8 cellular contexts compared by ENCODE assay signal in genomic region chr2:146696787-146697186, GRCh38.
DNase-seq lines count a peak whose midpoint lies in the region; ATAC-seq, FAIRE-seq and TF ChIP-seq lines count a peak whose summit lies in the region.
"Not testable (repeated sequence)": the region's sequence is repeated elsewhere in the genome, so short reads cannot be mapped to it uniquely, and the experiment has no call there.

No MANE protein-coding gene starts in this region.

- not testable (repeated sequence) for H2BK120ac ChIP-seq in H1 (replicated peaks; ENCODE audit: low read depth, low read length); trophoblast cell (ENCODE audit: insufficient read depth, low read length, poor library complexity)

- not testable (repeated sequence) for H3K4me2 ChIP-seq in astrocyte (ENCODE audit: low read length); K562 (ENCODE audit: insufficient read depth, low read length); mammary epithelial cell (ENCODE audit: insufficient read depth, low read depth, low read length); H1 (ENCODE audit: insufficient read depth in 1 of 2, low read depth in 2 of 2, low read length in 2 of 2); HepG2 (ENCODE audit: low read depth, low read length); trophoblast cell (ENCODE audit: low read length)

- H4K20me1 ChIP-seq in astrocyte (ENCODE audit: insufficient read depth, low read length); K562 (replicated peaks; ENCODE audit: control insufficient read depth, insufficient read depth, low read length); mammary epithelial cell (ENCODE audit: insufficient read depth, low read length); H1 (replicated peaks in 1 of 2; ENCODE audit: control insufficient read depth in 1 of 2, insufficient read depth in 2 of 2, low read length in 2 of 2); HepG2 (ENCODE audit: insufficient read depth, low read length): not testable (repeated sequence)

- not testable (repeated sequence) for H3K27me3 Mint-ChIP-seq in astrocyte (ENCODE audit: low read depth, unreplicated experiment); endodermal cell (ENCODE audit: insufficient read depth); progenitor cell of endocrine pancreas

- H3K9ac ChIP-seq in astrocyte (ENCODE audit: low read length); K562 (ENCODE audit: insufficient read depth in 1 of 2, low read depth in 2 of 2, low read length in 2 of 2); mammary epithelial cell (ENCODE audit: insufficient read depth, low read length); H1 (replicated peaks in 1 of 4; ENCODE audit: extremely low read depth in 1 of 4, low read depth in 3 of 4, low read length in 3 of 4); endodermal cell (ENCODE audit: extremely low read depth, low read length, poor library complexity, severe bottlenecking); HepG2 (ENCODE audit: insufficient read depth, low read depth, low read length); trophoblast cell (ENCODE audit: low read length): not testable (repeated sequence)

- TF ChIP-seq EP300 in K562 (IDR thresholded peaks at IDR 0.05; ENCODE audit: low read length); H1 (IDR thresholded peaks at IDR 0.05; ENCODE audit: borderline replicate concordance in 1 of 2, low read depth in 2 of 2, low read length in 2 of 2); HepG2 (IDR thresholded peaks at IDR 0.05; ENCODE audit: low read depth in 2 of 2, low read length in 2 of 2); HepG2 (CRISPR knock-in tag; IDR thresholded peaks at IDR 0.05; ENCODE audit: borderline replicate concordance): not testable (repeated sequence)

- dilution Hi-C loops in mammary epithelial cell (cut with HindIII; ENCODE audit: low sequenced_read_pairs) = not testable (repeated sequence)

- not testable (repeated sequence) for H3K36me3 Mint-ChIP-seq in astrocyte (ENCODE audit: low read depth, unreplicated experiment); endodermal cell (ENCODE audit: low read depth); progenitor cell of endocrine pancreas (ENCODE audit: insufficient read depth)

- in situ Hi-C loops in K562 (cut with MboI); mammary epithelial cell (cut with MboI; ENCODE audit: low sequenced_read_pairs in 2 of 2); HepG2 (cut with HindIII; ENCODE audit: extremely low pct_ligation_motif_present, low pct_unique_long_range_greater_than_20kb): not testable (repeated sequence)

- ATAC-seq in K562, HepG2: not testable (repeated sequence)

- not testable (repeated sequence) for BruUV-seq in K562 (replicated peaks; lab: Mats Ljungman, UMichigan); mammary epithelial cell (replicated peaks; lab: Mats Ljungman, UMichigan); HepG2 (replicated peaks; lab: Mats Ljungman, UMichigan)

- CTCF ChIA-PET in K562 (lab: Yijun Ruan, JAX; ENCODE audit: low intra/inter-chr PET ratio); mammary epithelial cell (lab: Charles Lee; ENCODE audit: low non-redundant PET); HepG2 (lab: Yijun Ruan, JAX; ENCODE audit: low intra/inter-chr PET ratio, low total read pairs): not testable (repeated sequence)
- CTCF ChIA-PET in H1 (lab: Charles Lee; ENCODE audit: partially characterized antibody) = interaction anchor here (0.8 kb wide), 1 partner anchor 22 kb away, joined by 3 read pairs; no protein-coding TSS in a partner anchor

- H2BK20ac ChIP-seq in H1 (ENCODE audit: low read length) = not testable (repeated sequence)

- not testable (repeated sequence) for H3K27ac ChIP-seq in astrocyte (ENCODE audit: low read depth, low read length); K562 (ENCODE audit: extremely low read depth, low read depth, low read length); mammary epithelial cell (ENCODE audit: insufficient read depth, low read depth, low read length); H1 (ENCODE audit: low read depth, low read length); endodermal cell (ENCODE audit: low read depth, low read length); HepG2 (ENCODE audit: extremely low read length, insufficient read depth, low read length); trophoblast cell (ENCODE audit: low read depth, low read length)

- H3K14ac ChIP-seq in H1 (ENCODE audit: insufficient read length); trophoblast cell (ENCODE audit: low read length): not testable (repeated sequence)

- not testable (repeated sequence) for H3K9me3 ChIP-seq in astrocyte (ENCODE audit: insufficient read depth, low read depth, low read length); K562 (replicated peaks; ENCODE audit: control insufficient read depth, insufficient read depth, low read depth, low read length); mammary epithelial cell (replicated peaks; ENCODE audit: insufficient read depth, low read length); trophoblast cell (ENCODE audit: insufficient read depth, low read depth, low read length)
- H3K9me3 ChIP-seq in H1 (ENCODE audit: insufficient read depth in 2 of 2, low read depth in 1 of 2, low read length in 1 of 2) = peaks cover 11% of the 10 kb centered on the region in 2 experiments
- H3K9me3 ChIP-seq in endodermal cell (ENCODE audit: control insufficient read depth, low read length) = peaks cover 13% of the 10 kb centered on the region
- H3K9me3 ChIP-seq in HepG2 (ENCODE audit: low read length) = peaks cover 47% of the 10 kb centered on the region

- not testable (repeated sequence) for H3K4me1 ChIP-seq in astrocyte (ENCODE audit: insufficient read depth, low read length); K562 (replicated peaks in 1 of 2; ENCODE audit: control insufficient read depth in 2 of 2, insufficient read depth in 2 of 2, low read length in 2 of 2); mammary epithelial cell (ENCODE audit: insufficient read depth, low read length); H1 (replicated peaks in 1 of 4; ENCODE audit: control insufficient read depth in 3 of 4, insufficient read depth in 4 of 4, low read length in 3 of 4); endodermal cell (ENCODE audit: control insufficient read depth, insufficient read depth, low read length); HepG2 (ENCODE audit: insufficient read depth, low read length); trophoblast cell (ENCODE audit: control insufficient read depth in 1 of 2, insufficient read depth in 2 of 2, low read length in 2 of 2)

- H4K5ac ChIP-seq in H1 (ENCODE audit: insufficient read length, low read depth, low read length) = not testable (repeated sequence)

- FAIRE-seq in astrocyte (lab: Jason Lieb, UNC); K562 (lab: Jason Lieb, UNC); H1 (lab: Jason Lieb, UNC); HepG2 (lab: Jason Lieb, UNC): not testable (repeated sequence)

- TF ChIP-seq CTCF in astrocyte (IDR thresholded peaks at IDR 0.05; ENCODE audit: insufficient read depth, low read depth, low read length); K562 (IDR thresholded peaks at IDR 0.05 in 2 of 3, conservative IDR thresholded peaks at IDR 0.05 in 1 of 3; ENCODE audit: insufficient read depth in 2 of 3, low read depth in 1 of 3, low read length in 3 of 3); mammary epithelial cell (conservative IDR thresholded peaks at IDR 0.05 in 1 of 2, IDR thresholded peaks at IDR 0.05 in 1 of 2; ENCODE audit: extremely low read depth in 1 of 2, insufficient read depth in 1 of 2, low read depth in 1 of 2, low read length in 2 of 2); H1 (IDR thresholded peaks at IDR 0.05; ENCODE audit: control extremely low read depth in 1 of 3, insufficient read depth in 1 of 3, low read depth in 1 of 3, low read length in 3 of 3); endodermal cell (conservative IDR thresholded peaks at IDR 0.05); HepG2 (CRISPR knock-in tag; IDR thresholded peaks at IDR 0.05); progenitor cell of endocrine pancreas (IDR thresholded peaks at IDR 0.05; ENCODE audit: unreplicated experiment): not testable (repeated sequence)

- POLR2A ChIA-PET in K562 (lab: Yijun Ruan, JAX); H1 (lab: Charles Lee; ENCODE audit: partially characterized antibody); HepG2 (lab: Yijun Ruan, JAX): not testable (repeated sequence)

- not testable (repeated sequence) for H3K4me1 Mint-ChIP-seq in astrocyte (ENCODE audit: low read depth, unreplicated experiment); endodermal cell; progenitor cell of endocrine pancreas (ENCODE audit: low read depth)

- not testable (repeated sequence) for H3K18ac ChIP-seq in H1 (ENCODE audit: extremely low read depth, low read length); trophoblast cell (ENCODE audit: low read length)

- 3% methylated on average over 2 of the region's 3 CpGs for WGBS in K562 (ENCODE audit: insufficient coverage, low coverage, missing lambda C conversion rate)
- WGBS in mammary epithelial cell (ENCODE audit: low coverage, missing lambda C conversion rate) = 89% methylated on average over 2 of the region's 3 CpGs
- 85% methylated on average over 2 of the region's 3 CpGs; no CpG with 5 or more reads in 1 of the 2 experiments for WGBS in H1 (ENCODE audit: extremely low coverage in 1 of 2, insufficient coverage in 1 of 2, insufficient read length in 1 of 2, insufficient replicate concordance in 2 of 2, low coverage in 1 of 2, low lambda C conversion rate in 2 of 2, missing lambda C conversion rate in 1 of 2), 2 experiments
- 70 to 75% methylated on average over 2 of the region's 3 CpGs for WGBS in endodermal cell (ENCODE audit: insufficient coverage in 1 of 2, insufficient read length in 1 of 2), 2 experiments
- 29% methylated on average over 3 of the region's 3 CpGs for WGBS in HepG2 (ENCODE audit: low lambda C conversion rate)
- no CpG with 5 or more reads among the region's 3 CpGs for WGBS in trophoblast cell (ENCODE audit: extremely low coverage, insufficient coverage, insufficient read length)

- not testable (repeated sequence) for H4K12ac ChIP-seq in trophoblast cell (ENCODE audit: low read depth, low read length)

- not testable (repeated sequence) for TF ChIP-seq RAD21 in K562 (CRISPR knock-in tag; conservative IDR thresholded peaks at IDR 0.05 in 1 of 2, IDR thresholded peaks at IDR 0.05 in 1 of 2); H1 (IDR thresholded peaks at IDR 0.05 in 1 of 2, conservative IDR thresholded peaks at IDR 0.05 in 1 of 2; ENCODE audit: low read depth in 2 of 2, low read length in 2 of 2); HepG2 (CRISPR knock-in tag; IDR thresholded peaks at IDR 0.05)

- H3K4me3 ChIP-seq in astrocyte (ENCODE audit: insufficient read depth, low read depth, low read length); K562; mammary epithelial cell (replicated peaks in 1 of 3; ENCODE audit: insufficient read depth in 1 of 3, low read depth in 2 of 3, low read length in 3 of 3); H1 (ENCODE audit: extremely low read depth in 1 of 4, insufficient read depth in 2 of 4, low read depth in 3 of 4, low read length in 4 of 4); HepG2 (replicated peaks in 1 of 3; ENCODE audit: insufficient read depth in 1 of 3, low read depth in 2 of 3, low read length in 3 of 3); trophoblast cell (ENCODE audit: low read depth, low read length): not testable (repeated sequence)
- peak overlapping the region; percentile 28 for H3K4me3 ChIP-seq in endodermal cell (ENCODE audit: low read length)

- not testable (repeated sequence) for H3K23ac ChIP-seq in H1 (ENCODE audit: insufficient read length); trophoblast cell (ENCODE audit: low read length)

- not testable (repeated sequence) for H3K4ac ChIP-seq in H1 (replicated peaks; ENCODE audit: insufficient read length, low read depth, low read length); trophoblast cell (ENCODE audit: low read depth, low read length)

- TF ChIP-seq POLR2A in K562 (conservative IDR thresholded peaks at IDR 0.05); H1 (IDR thresholded peaks at IDR 0.05; ENCODE audit: control extremely low read depth in 1 of 2, low read depth in 2 of 2, low read length in 2 of 2); HepG2 (IDR thresholded peaks at IDR 0.05; ENCODE audit: insufficient read depth in 1 of 2, low read depth in 2 of 2, low read length in 2 of 2): not testable (repeated sequence)

- H2AFZ ChIP-seq in astrocyte (ENCODE audit: low read depth, low read length) (peak overlapping the region; percentile 10), mammary epithelial cell (ENCODE audit: low read depth, low read length) (peak overlapping the region; percentile 76)
- H2AFZ ChIP-seq in K562 (ENCODE audit: low read depth, low read length); H1 (ENCODE audit: low read length); HepG2 (ENCODE audit: low read length); trophoblast cell (ENCODE audit: insufficient read depth, low read length, poor library complexity): not testable (repeated sequence)

- H2AK5ac ChIP-seq in H1 (ENCODE audit: low read depth, low read length); trophoblast cell (ENCODE audit: low read length): not testable (repeated sequence)

- not testable (repeated sequence) for H3K79me2 ChIP-seq in astrocyte (ENCODE audit: insufficient read depth, low read length); K562 (ENCODE audit: control insufficient read depth, insufficient read depth, low read length); mammary epithelial cell (ENCODE audit: insufficient read depth, low read length); H1 (ENCODE audit: control insufficient read depth in 1 of 2, insufficient read depth in 2 of 2, low read length in 2 of 2); HepG2 (ENCODE audit: insufficient read depth, low read length); trophoblast cell (ENCODE audit: control insufficient read depth, insufficient read depth, low read length, poor library complexity)

- H2BK12ac ChIP-seq in H1 (ENCODE audit: low read depth, low read length); trophoblast cell (ENCODE audit: low read length): not testable (repeated sequence)

- intact Hi-C loops in K562 (cut with micrococcal nuclease); mammary epithelial cell (cut with micrococcal nuclease); HepG2 (cut with micrococcal nuclease; ENCODE audit: unreplicated experiment): not testable (repeated sequence)

- not testable (repeated sequence) for H3K27ac Mint-ChIP-seq in astrocyte (ENCODE audit: unreplicated experiment); endodermal cell
- H3K27ac Mint-ChIP-seq in progenitor cell of endocrine pancreas = peak overlapping the region; percentile 86

- H2BK5ac ChIP-seq in H1 (ENCODE audit: low read depth, low read length) = peak overlapping the region; percentile 61; the same call in 1 of the 2 replicates
- not testable (repeated sequence) for H2BK5ac ChIP-seq in trophoblast cell (ENCODE audit: low read depth, low read length, poor library complexity)

- H3K36me3 ChIP-seq in astrocyte (ENCODE audit: insufficient read depth, low read length); K562 (ENCODE audit: control insufficient read depth, insufficient read depth, low read length); mammary epithelial cell (ENCODE audit: insufficient read depth, low read length); H1 (ENCODE audit: control insufficient read depth in 2 of 4, insufficient read depth in 4 of 4, low read length in 3 of 4); endodermal cell (ENCODE audit: control insufficient read depth, insufficient read depth, low read length); HepG2 (replicated peaks in 1 of 2; ENCODE audit: control insufficient read depth in 1 of 2, insufficient read depth in 2 of 2, low read length in 2 of 2); trophoblast cell (ENCODE audit: control insufficient read depth in 1 of 2, insufficient read depth in 2 of 2, low read length in 2 of 2): not testable (repeated sequence)

- DNase-seq in astrocyte (ENCODE audit: low read depth); K562 (ENCODE audit: extremely low read depth in 1 of 4, low spot score in 3 of 4); mammary epithelial cell; H1 (ENCODE audit: low read depth in 1 of 2, low spot score in 2 of 2); endodermal cell; HepG2 (ENCODE audit: low spot score); trophoblast cell; progenitor cell of endocrine pancreas (ENCODE audit: low spot score, unreplicated experiment): not testable (repeated sequence)

- not testable (repeated sequence) for H3K9me1 ChIP-seq in K562 (ENCODE audit: control insufficient read depth, insufficient read depth, low read length)

- not testable (repeated sequence) for H3K79me1 ChIP-seq in H1 (ENCODE audit: low read depth, low read length); trophoblast cell (ENCODE audit: low read length)

- H3K56ac ChIP-seq in H1 (replicated peaks; ENCODE audit: insufficient read length, low read depth, low read length) = not testable (repeated sequence)

- H3K9me3 Mint-ChIP-seq in astrocyte (ENCODE audit: unreplicated experiment) = not testable (repeated sequence)
- H3K9me3 Mint-ChIP-seq in endodermal cell (peaks cover 20% of the 10 kb centered on the region), progenitor cell of endocrine pancreas (ENCODE audit: low read depth) (peaks cover 12% of the 10 kb centered on the region)

- H4K91ac ChIP-seq in H1 (replicated peaks; ENCODE audit: insufficient read length, low read length) = peak overlapping the region; percentile 46
- peak overlapping the region; percentile 2 for H4K91ac ChIP-seq in trophoblast cell (ENCODE audit: low read depth, low read length)

- H3K4me3 Mint-ChIP-seq in astrocyte (ENCODE audit: unreplicated experiment); endodermal cell; progenitor cell of endocrine pancreas (ENCODE audit: low read depth): not testable (repeated sequence)

- H3K27me3 ChIP-seq in astrocyte (ENCODE audit: insufficient read depth, low read length); K562 (ENCODE audit: control insufficient read depth in 2 of 2, insufficient read depth in 2 of 2, low read length in 2 of 2); mammary epithelial cell (ENCODE audit: insufficient read depth, low read length); H1 (replicated peaks in 1 of 4; ENCODE audit: control insufficient read depth in 3 of 4, extremely low read depth in 1 of 4, insufficient read depth in 3 of 4, low read length in 3 of 4); endodermal cell (ENCODE audit: control insufficient read depth, insufficient read depth, low read length, poor library complexity, severe bottlenecking); HepG2 (ENCODE audit: control insufficient read depth in 1 of 2, insufficient read depth in 2 of 2, low read length in 2 of 2); trophoblast cell (ENCODE audit: insufficient read depth, low read length): not testable (repeated sequence)

- H2BK15ac ChIP-seq in H1 (ENCODE audit: low read length) = not testable (repeated sequence)

- not testable (repeated sequence) for H3K23me2 ChIP-seq in H1 (ENCODE audit: low read depth, low read length)

- H4K8ac ChIP-seq in H1 (ENCODE audit: extremely low read depth, insufficient read depth, low read length); trophoblast cell (ENCODE audit: low read depth, low read length): not testable (repeated sequence)
